18 cellular contexts compared by ENCODE assay signal in genomic region chr11:102026217-102026616, GRCh38. TPM values are rescaled to one million over a fixed set of nuclear protein-coding genes. Genes with fewer than 3 reads are reported as not detected.
"Had no signal": no experiment of that assay in that cellular context is flagged by ENCODE, and none has a peak within 500 bp of the region (broad histone marks: within the 10 kb centered on the region; RNA-seq: fewer than 3 reads in every experiment).

No MANE protein-coding gene starts in this region.

- ATAC-seq: gastroesophageal sphincter, heart right ventricle, psoas muscle, sciatic nerve had no signal

- H3K27me3 ChIP-seq: cardiac muscle cell, gastroesophageal sphincter, stomach, testis, uterus had no signal

- H3K36me3 ChIP-seq: cardiac muscle cell, gastroesophageal sphincter, heart right ventricle, left ventricle myocardium inferior, stomach, uterus had no signal

- H3K4me3 ChIP-seq: cardiac muscle cell, gastroesophageal sphincter, heart right ventricle, left ventricle myocardium inferior, psoas muscle, stomach, testis, uterus had no signal

- DNase-seq: activated CD4-positive, alpha-beta memory T cell treated with anti-CD3 and anti-CD28 coated beads, Interleukin-2, amount 10 ng/mL, durations not matched to agents 7 days and 5 days; activated naive CD4-positive, alpha-beta T cell treated with anti-CD3 and anti-CD28 coated beads, Interleukin-2, amount 10 ng/mL, durations not matched to agents 7 days and 5 days; activated T-cell treated with anti-CD3 and anti-CD28 coated beads, Interleukin-2, amount 50 U/mL, for 24 hours; heart right ventricle; left ventricle myocardium inferior; mesendoderm; psoas muscle; stimulated activated CD4-positive, alpha-beta T cell treated with anti-CD3 and anti-CD28 coated beads, Interleukin-1b, Interleukin-23, amount 100 ng/mL, for 48 hours; stomach; T-helper 1 cell; T1000; testis; uterus had no signal

- FAIRE-seq: astrocyte had no signal

- H3K27ac ChIP-seq: cardiac muscle cell, gastroesophageal sphincter, heart right ventricle, left ventricle myocardium inferior, psoas muscle, stomach, testis, uterus had no signal

- H3K4me1 ChIP-seq: heart right ventricle, left ventricle myocardium inferior, psoas muscle, stomach, testis, uterus had no signal

- H3K9me3 ChIP-seq: gastroesophageal sphincter, heart right ventricle, left ventricle myocardium inferior, psoas muscle, stomach, testis, uterus had no signal

RNA-seq across cellular contexts. Expression of gene CFAP300, which starts 21.0 kb away (rescaled TPM):
- total RNA-seq: activated CD4-positive, alpha-beta memory T cell treated with anti-CD3 and anti-CD28 coated beads, Interleukin-2, amount 10 ng/mL, durations not matched to agents 7 days and 5 days; dermis microvascular lymphatic vessel endothelial cell had no signal
